Comparison of ENCODE assay signal across 9 cellular contexts in genomic region chr1:19454265-19455198, GRCh38. TPM values are rescaled to one million over a fixed set of nuclear protein-coding genes. Genes with fewer than 3 reads are reported as not detected.
A peak's percentile ranks its signal among the peaks of the same experiment; 100 is the strongest.
DNase-seq lines count a peak whose midpoint lies in the region; ATAC-seq, FAIRE-seq and TF ChIP-seq lines count a peak whose summit lies in the region.
"Had no signal": no experiment of that assay in that cellular context is flagged by ENCODE, and none has a peak within 500 bp of the region (broad histone marks: within the 10 kb centered on the region; RNA-seq: fewer than 3 reads in every experiment).

No MANE protein-coding gene starts in this region.

- ATAC-seq in GM21717 (IDR thresholded peaks at IDR 0.05; ENCODE audit: unreplicated experiment) (no peak), GM19023 (IDR thresholded peaks at IDR 0.05; ENCODE audit: unreplicated experiment) (no peak)

- no peak overlapping the region for H4K5ac ChIP-seq in mesendoderm (ENCODE audit: low read length)

- H3K4me1 ChIP-seq in astrocyte (ENCODE audit: insufficient read depth, low read length) (peaks cover 68% of the 10 kb centered on the region), mesendoderm (ENCODE audit: control insufficient read depth, low read depth, low read length) (peaks cover 23% of the 10 kb centered on the region)

- H3K9me3 Mint-ChIP-seq in T-helper 1 cell treated with Interleukin-12 subunit alpha and Interleukin-12 subunit beta and Interleukin-4 antibody, amounts not matched to agents 30 μg/mL and 1 μg/mL, for 36 hours = no peaks in the 10 kb centered on the region
- no peaks in the 10 kb centered on the region for H3K9me3 Mint-ChIP-seq in astrocyte (ENCODE audit: unreplicated experiment)

- H3K27me3 Mint-ChIP-seq in T-helper 1 cell treated with Interleukin-12 subunit alpha and Interleukin-12 subunit beta and Interleukin-4 antibody, amounts not matched to agents 30 μg/mL and 1 μg/mL, for 36 hours (ENCODE audit: low read depth) = no peaks in the 10 kb centered on the region
- H3K27me3 Mint-ChIP-seq in astrocyte (ENCODE audit: low read depth, unreplicated experiment) = no peaks in the 10 kb centered on the region

- peaks cover 94% of the 10 kb centered on the region for H4K20me1 ChIP-seq in astrocyte (ENCODE audit: insufficient read depth, low read length)

- no peak overlapping the region for H2BK5ac ChIP-seq in mesendoderm (ENCODE audit: low read length)

- no peak overlapping the region for H4K8ac ChIP-seq in mesendoderm (ENCODE audit: low read depth, low read length)

- no peak for TF ChIP-seq CTCF in astrocyte (IDR thresholded peaks at IDR 0.05; ENCODE audit: insufficient read depth, low read depth, low read length)

- H2AFZ ChIP-seq in astrocyte (ENCODE audit: low read depth, low read length) = no peak overlapping the region
- H2AFZ ChIP-seq: PC-9 had no signal

- no peak overlapping the region for H3K4me3 ChIP-seq in astrocyte (ENCODE audit: insufficient read depth, low read depth, low read length)
- H3K4me3 ChIP-seq in mesendoderm (ENCODE audit: low read length) = no peak overlapping the region
- H3K4me3 ChIP-seq: PC-9 had no signal

- H3K36me3 Mint-ChIP-seq in T-helper 1 cell treated with Interleukin-12 subunit alpha and Interleukin-12 subunit beta and Interleukin-4 antibody, amounts not matched to agents 30 μg/mL and 1 μg/mL, for 36 hours (ENCODE audit: low read depth) = peaks cover 26% of the 10 kb centered on the region
- H3K36me3 Mint-ChIP-seq in astrocyte (ENCODE audit: low read depth, unreplicated experiment) = no peaks in the 10 kb centered on the region

- H3K56ac ChIP-seq in mesendoderm (ENCODE audit: low read length) = no peak overlapping the region

- no peaks in the 10 kb centered on the region for H3K27me3 ChIP-seq in astrocyte (ENCODE audit: insufficient read depth, low read length)
- H3K27me3 ChIP-seq in mesendoderm (ENCODE audit: insufficient read depth, low read length, poor library complexity) = no peaks in the 10 kb centered on the region

- no peaks in the 10 kb centered on the region for H3K9me3 ChIP-seq in astrocyte (ENCODE audit: insufficient read depth, low read depth, low read length)

- peak overlapping the region; percentile 62 for H3K27ac Mint-ChIP-seq in T-helper 1 cell treated with Interleukin-12 subunit alpha and Interleukin-12 subunit beta and Interleukin-4 antibody, amounts not matched to agents 30 μg/mL and 1 μg/mL, for 36 hours
- H3K27ac Mint-ChIP-seq in astrocyte (ENCODE audit: unreplicated experiment) = peak overlapping the region; percentile 73

- H2AK5ac ChIP-seq in mesendoderm (ENCODE audit: low read length) = no peak overlapping the region

- H2BK120ac ChIP-seq in mesendoderm (ENCODE audit: low read depth, low read length) = no peak overlapping the region

- H3K79me1 ChIP-seq in mesendoderm (ENCODE audit: low read length) = peaks cover 29% of the 10 kb centered on the region

- H3K4ac ChIP-seq in mesendoderm (ENCODE audit: low read depth, low read length) = no peak overlapping the region

- H3K27ac ChIP-seq in astrocyte (ENCODE audit: low read depth, low read length) (no peak overlapping the region), mesendoderm (ENCODE audit: low read depth, low read length) (peak overlapping the region; percentile 5), temporal lobe (ENCODE audit: low read depth, low read length) (peak overlapping the region; percentile 76)
- H3K27ac ChIP-seq: PC-9 had no signal

- no peak overlapping the region for H2BK15ac ChIP-seq in mesendoderm (replicated peaks; ENCODE audit: low read depth)

- H3K23ac ChIP-seq in mesendoderm (ENCODE audit: low read length) = peak overlapping the region; percentile 12

- no CpG with 5 or more reads among the region's 13 CpGs for WGBS in mesendoderm (ENCODE audit: extremely low coverage, insufficient coverage, low lambda C conversion rate)

- H3K4me2 ChIP-seq in astrocyte (ENCODE audit: low read length) = peak overlapping the region; percentile 41
- H3K4me2 ChIP-seq in mesendoderm (ENCODE audit: low read length) = no peak overlapping the region
- H3K4me2 ChIP-seq: PC-9 had no signal

- H3K9ac ChIP-seq in astrocyte (ENCODE audit: low read length) = peak overlapping the region; percentile 16
- no peak overlapping the region for H3K9ac ChIP-seq in mesendoderm (ENCODE audit: low read length)

- H3K36me3 ChIP-seq in astrocyte (ENCODE audit: insufficient read depth, low read length) (peaks cover 2% of the 10 kb centered on the region), mesendoderm (ENCODE audit: control insufficient read depth, insufficient read depth, low read length) (no peaks in the 10 kb centered on the region)

- DNase-seq in T-helper 1 cell = no peak
- DNase-seq in astrocyte (ENCODE audit: low read depth) = no peak
- peak; percentile 55 for DNase-seq in mesendoderm
- no peak for DNase-seq in NCI-H2081 treated with DMSO at 0.1 percent for 48 hours (lab: John Stamatoyannopoulos, UW)
- DNase-seq: PC-9 had no signal

- H3K4me3 Mint-ChIP-seq in T-helper 1 cell treated with Interleukin-12 subunit alpha and Interleukin-12 subunit beta and Interleukin-4 antibody, amounts not matched to agents 30 μg/mL and 1 μg/mL, for 36 hours = no peak overlapping the region
- H3K4me3 Mint-ChIP-seq in astrocyte (ENCODE audit: unreplicated experiment) = no peak overlapping the region

- H3K79me2 ChIP-seq in astrocyte (ENCODE audit: insufficient read depth, low read length) (peaks cover 88% of the 10 kb centered on the region), mesendoderm (ENCODE audit: control insufficient read depth, insufficient read depth, low read length) (peaks cover 84% of the 10 kb centered on the region)

- peaks cover 68% of the 10 kb centered on the region for H3K4me1 Mint-ChIP-seq in T-helper 1 cell treated with Interleukin-12 subunit alpha and Interleukin-12 subunit beta and Interleukin-4 antibody, amounts not matched to agents 30 μg/mL and 1 μg/mL, for 36 hours (ENCODE audit: low read depth)
- H3K4me1 Mint-ChIP-seq in astrocyte (ENCODE audit: low read depth, unreplicated experiment) = peaks cover 70% of the 10 kb centered on the region

- FAIRE-seq in astrocyte (lab: Jason Lieb, UNC) = no peak

- no peak overlapping the region for H3K18ac ChIP-seq in mesendoderm (ENCODE audit: low read length)

RNA-seq across cellular contexts. Expression of gene CAPZB, which starts 30.8 kb away (rescaled TPM):
- total RNA-seq in astrocyte = 458 and 459 TPM in 2 replicates
- polyA plus RNA-seq in mesendoderm (2013, experiment 1 of 2) = 289 TPM
- 292 TPM for polyA plus RNA-seq in mesendoderm (2013, experiment 2 of 2)
- total RNA-seq in temporal lobe = 40.3 TPM

Comparison
In these comparisons a context has a peak if more than half of its experiments do, and no peak if none do; other contexts are left out.
1. RNA of gene CAPZB, which starts 30.8 kb away (total RNA-seq): 458 to 459 TPM in astrocyte; 40.3 TPM in temporal lobe (single experiment); every median in the first group is over 10 times any median in the second.